Comparison of ENCODE assay signal across 2 cellular contexts in the genomic region with DNA sequence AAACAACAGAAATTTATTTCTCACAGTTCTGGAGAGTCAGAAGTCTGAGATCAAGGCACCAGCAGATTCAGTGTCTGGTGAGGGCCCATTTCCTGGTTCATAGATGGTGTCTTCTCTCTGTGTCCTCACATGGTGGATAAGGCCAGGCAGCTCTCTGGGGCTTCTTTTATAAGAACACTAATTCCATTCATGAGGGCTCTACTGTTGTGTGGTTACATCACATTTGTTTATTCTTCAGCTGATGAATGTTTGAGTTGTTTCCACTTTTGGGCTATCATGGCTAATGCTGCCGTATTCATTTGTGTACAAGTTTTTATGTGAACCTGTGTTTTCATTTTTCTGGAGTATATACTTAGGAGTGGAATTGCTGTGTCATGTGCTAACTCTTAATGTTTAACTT.
TF ChIP-seq lines count a peak whose summit lies in the region.

No MANE protein-coding gene starts in this region.

TF ChIP-seq in GM23338, 12 proteins besides CTCF, POLR2A, EP300 and RAD21:
- TF ChIP-seq, protein P1, sequence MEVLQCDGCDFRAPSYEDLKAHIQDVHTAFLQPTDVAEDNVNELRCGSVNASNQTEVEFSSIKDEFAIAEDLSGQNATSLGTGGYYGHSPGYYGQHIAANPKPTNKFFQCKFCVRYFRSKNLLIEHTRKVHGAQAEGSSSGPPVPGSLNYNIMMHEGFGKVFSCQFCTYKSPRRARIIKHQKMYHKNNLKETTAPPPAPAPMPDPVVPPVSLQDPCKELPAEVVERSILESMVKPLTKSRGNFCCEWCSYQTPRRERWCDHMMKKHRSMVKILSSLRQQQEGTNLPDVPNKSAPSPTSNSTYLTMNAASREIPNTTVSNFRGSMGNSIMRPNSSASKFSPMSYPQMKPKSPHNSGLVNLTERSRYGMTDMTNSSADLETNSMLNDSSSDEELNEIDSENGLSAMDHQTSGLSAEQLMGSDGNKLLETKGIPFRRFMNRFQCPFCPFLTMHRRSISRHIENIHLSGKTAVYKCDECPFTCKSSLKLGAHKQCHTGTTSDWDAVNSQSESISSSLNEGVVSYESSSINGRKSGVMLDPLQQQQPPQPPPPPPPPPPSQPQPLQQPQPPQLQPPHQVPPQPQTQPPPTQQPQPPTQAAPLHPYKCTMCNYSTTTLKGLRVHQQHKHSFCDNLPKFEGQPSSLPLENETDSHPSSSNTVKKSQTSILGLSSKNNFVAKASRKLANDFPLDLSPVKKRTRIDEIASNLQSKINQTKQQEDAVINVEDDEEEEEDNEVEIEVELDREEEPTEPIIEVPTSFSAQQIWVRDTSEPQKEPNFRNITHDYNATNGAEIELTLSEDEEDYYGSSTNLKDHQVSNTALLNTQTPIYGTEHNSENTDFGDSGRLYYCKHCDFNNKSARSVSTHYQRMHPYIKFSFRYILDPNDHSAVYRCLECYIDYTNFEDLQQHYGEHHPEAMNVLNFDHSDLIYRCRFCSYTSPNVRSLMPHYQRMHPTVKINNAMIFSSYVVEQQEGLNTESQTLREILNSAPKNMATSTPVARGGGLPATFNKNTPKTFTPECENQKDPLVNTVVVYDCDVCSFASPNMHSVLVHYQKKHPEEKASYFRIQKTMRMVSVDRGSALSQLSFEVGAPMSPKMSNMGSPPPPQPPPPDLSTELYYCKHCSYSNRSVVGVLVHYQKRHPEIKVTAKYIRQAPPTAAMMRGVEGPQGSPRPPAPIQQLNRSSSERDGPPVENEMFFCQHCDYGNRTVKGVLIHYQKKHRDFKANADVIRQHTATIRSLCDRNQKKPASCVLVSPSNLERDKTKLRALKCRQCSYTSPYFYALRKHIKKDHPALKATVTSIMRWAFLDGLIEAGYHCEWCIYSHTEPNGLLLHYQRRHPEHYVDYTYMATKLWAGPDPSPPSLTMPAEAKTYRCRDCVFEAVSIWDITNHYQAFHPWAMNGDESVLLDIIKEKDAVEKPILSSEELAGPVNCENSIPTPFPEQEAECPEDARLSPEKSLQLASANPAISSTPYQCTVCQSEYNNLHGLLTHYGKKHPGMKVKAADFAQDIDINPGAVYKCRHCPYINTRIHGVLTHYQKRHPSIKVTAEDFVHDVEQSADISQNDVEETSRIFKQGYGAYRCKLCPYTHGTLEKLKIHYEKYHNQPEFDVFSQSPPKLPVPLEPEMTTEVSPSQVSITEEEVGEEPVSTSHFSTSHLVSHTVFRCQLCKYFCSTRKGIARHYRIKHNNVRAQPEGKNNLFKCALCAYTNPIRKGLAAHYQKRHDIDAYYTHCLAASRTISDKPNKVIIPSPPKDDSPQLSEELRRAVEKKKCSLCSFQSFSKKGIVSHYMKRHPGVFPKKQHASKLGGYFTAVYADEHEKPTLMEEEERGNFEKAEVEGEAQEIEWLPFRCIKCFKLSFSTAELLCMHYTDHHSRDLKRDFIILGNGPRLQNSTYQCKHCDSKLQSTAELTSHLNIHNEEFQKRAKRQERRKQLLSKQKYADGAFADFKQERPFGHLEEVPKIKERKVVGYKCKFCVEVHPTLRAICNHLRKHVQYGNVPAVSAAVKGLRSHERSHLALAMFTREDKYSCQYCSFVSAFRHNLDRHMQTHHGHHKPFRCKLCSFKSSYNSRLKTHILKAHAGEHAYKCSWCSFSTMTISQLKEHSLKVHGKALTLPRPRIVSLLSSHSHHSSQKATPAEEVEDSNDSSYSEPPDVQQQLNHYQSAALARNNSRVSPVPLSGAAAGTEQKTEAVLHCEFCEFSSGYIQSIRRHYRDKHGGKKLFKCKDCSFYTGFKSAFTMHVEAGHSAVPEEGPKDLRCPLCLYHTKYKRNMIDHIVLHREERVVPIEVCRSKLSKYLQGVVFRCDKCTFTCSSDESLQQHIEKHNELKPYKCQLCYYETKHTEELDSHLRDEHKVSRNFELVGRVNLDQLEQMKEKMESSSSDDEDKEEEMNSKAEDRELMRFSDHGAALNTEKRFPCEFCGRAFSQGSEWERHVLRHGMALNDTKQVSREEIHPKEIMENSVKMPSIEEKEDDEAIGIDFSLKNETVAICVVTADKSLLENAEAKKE (CRISPR knock-in tag; IDR thresholded peaks at IDR 0.05) = no peak
- no peak for TF ChIP-seq EZH2 (IDR thresholded peaks at IDR 0.05; ENCODE audit: low read depth, unreplicated experiment)

TF ChIP-seq in K562, 482 proteins besides CTCF, POLR2A, EP300 and RAD21:
- TF ChIP-seq ZNF197 (CRISPR knock-in tag; IDR thresholded peaks at IDR 0.05; ENCODE audit: low read depth) = no peak
- TF ChIP-seq ZNF316 (IDR thresholded peaks at IDR 0.05) = peak; percentile 32; the same call in 1 of the 2 replicates
- TF ChIP-seq C11orf30 (IDR thresholded peaks at IDR 0.05; ENCODE audit: low read depth) = peak; percentile 29; the same call in 1 of the 2 replicates
- TF ChIP-seq NFE2 (IDR thresholded peaks at IDR 0.05; ENCODE audit: low read depth) = 0 out of 2 replicates have a peak, but pooled peaks have one; percentile 22
- TF ChIP-seq MAFG (tag; conservative IDR thresholded peaks at IDR 0.05) = 0 out of 2 replicates have a peak, but pooled peaks have one; percentile 46
